Comparison of ENCODE assay signal across 17 cellular contexts in genomic region chr4:113556382-113557134, GRCh38.
A peak's percentile ranks its signal among the peaks of the same experiment; 100 is the strongest.
DNase-seq lines count a peak whose midpoint lies in the region; ATAC-seq and TF ChIP-seq lines count a peak whose summit lies in the region.
"Had no signal": no experiment of that assay in that cellular context is flagged by ENCODE, and none has a peak within 500 bp of the region (broad histone marks: within the 10 kb centered on the region; RNA-seq: fewer than 3 reads in every experiment).

No MANE protein-coding gene starts in this region.

- H3F3A ChIP-seq in SK-N-SH (replicated peaks; ENCODE audit: insufficient read depth), result peaks cover 3% of the 10 kb centered on the region

- TF ChIP-seq RAD21 in SK-N-SH (IDR thresholded peaks at IDR 0.05; ENCODE audit: low read length), result no peak

- 92 to 100% methylated on average over 1 to 4 of the region's 4 CpGs for WGBS in gastroesophageal sphincter (ENCODE audit: low coverage in 1 of 2), 2 donors
- 100% methylated on average over 3 of the region's 4 CpGs for WGBS in SK-N-SH (ENCODE audit: low lambda C conversion rate)

- H3K79me2 ChIP-seq in osteoblast (ENCODE audit: insufficient read depth, low read length) (peaks cover 41% of the 10 kb centered on the region), SK-N-SH (ENCODE audit: insufficient read depth) (no peaks in the 10 kb centered on the region)

- TF ChIP-seq CTCF in osteoblast (IDR thresholded peaks at IDR 0.05; ENCODE audit: extremely low read depth, low read depth, low read length) (no peak), gastroesophageal sphincter (IDR thresholded peaks at IDR 0.05) (no peak), SK-N-SH (IDR thresholded peaks at IDR 0.05) (no peak)

- no peak overlapping the region for H3K9ac ChIP-seq in SK-N-SH

- H3K27me3 ChIP-seq in osteoblast (ENCODE audit: insufficient read depth, low read length) (no peaks in the 10 kb centered on the region), gastroesophageal sphincter (no peaks in the 10 kb centered on the region), SK-N-SH (ENCODE audit: insufficient read depth) (no peaks in the 10 kb centered on the region)
- H3K27me3 ChIP-seq: Peyer's patch had no signal

- no peak overlapping the region for H2AFZ ChIP-seq in osteoblast (ENCODE audit: low read length)
- no peak overlapping the region for H2AFZ ChIP-seq in SK-N-SH (ENCODE audit: low read depth)

- H3K4me2 ChIP-seq in osteoblast (ENCODE audit: insufficient read depth, low read length) (peak overlapping the region; percentile 11), SK-N-SH (no peak overlapping the region)

- H3K9me2 ChIP-seq in SK-N-SH, result no peaks in the 10 kb centered on the region

- ATAC-seq in Right ventricle myocardium inferior (peak; percentile 73), Right ventricle myocardium superior (ENCODE audit: poor library complexity) (peak; percentile 78), gastroesophageal sphincter (no peak)
- ATAC-seq: K562; naive thymus-derived CD8-positive, alpha-beta T cell had no signal

- no peak for TF ChIP-seq POLR2A in gastroesophageal sphincter (IDR thresholded peaks at IDR 0.05)

- H3K4me3 ChIP-seq in osteoblast (ENCODE audit: insufficient read depth, low read length) (no peak overlapping the region), gastroesophageal sphincter (no peak overlapping the region), SK-N-SH (ENCODE audit: low read depth in 2 of 2, low read length in 1 of 2) (no peak overlapping the region)
- H3K4me3 ChIP-seq: K562, Peyer's patch had no signal

- POLR2A ChIA-PET in SK-N-SH (lab: Yijun Ruan, JAX), result no interaction called here

- DNase-seq in Right ventricle myocardium inferior (ENCODE audit: missing footprints), result no peak
- DNase-seq in cardiac septum (ENCODE audit: low spot score), result no peak
- DNase-seq in Right ventricle myocardium superior, result peak; percentile 43
- no peak for DNase-seq in osteoblast (ENCODE audit: insufficient read length, low spot score, missing footprints)
- DNase-seq in midbrain (lab: John Stamatoyannopoulos, UW), result no peak
- DNase-seq in central memory CD4-positive, alpha-beta T cell, result no peak
- no peak for DNase-seq in SK-N-SH
- DNase-seq: activated CD4-positive, CD25-positive, alpha-beta regulatory T cell treated with anti-CD3 and anti-CD28 coated beads, Interleukin-2, amount 50 U/mL, for 72 hours; H7; islet precursor cell; naive thymus-derived CD8-positive, alpha-beta T cell; NCI-H1105 treated with DMSO at 0.1 percent for 48 hours; NCI-H524; Peyer's patch; stimulated activated CD4-positive, alpha-beta T cell treated with anti-CD3 and anti-CD28 coated beads, Interleukin-1b, Interleukin-23, amount 100 ng/mL, for 48 hours had no signal

- CTCF ChIA-PET in SK-N-SH (lab: Yijun Ruan, JAX), result interaction anchor here (0.7 to 3.5 kb wide), 3 partner anchors 9 to 822 kb away, joined by 3 to 20 read pairs (median 4); no protein-coding TSS in a partner anchor

- TF ChIP-seq EP300 in gastroesophageal sphincter (IDR thresholded peaks at IDR 0.05), result no peak
- no peak for TF ChIP-seq EP300 in SK-N-SH (IDR thresholded peaks at IDR 0.05; ENCODE audit: borderline replicate concordance in 1 of 2, low read depth in 1 of 2, low read length in 1 of 2)

- H3K9me3 ChIP-seq in osteoblast (ENCODE audit: low read depth, low read length) (no peaks in the 10 kb centered on the region), gastroesophageal sphincter (no peaks in the 10 kb centered on the region), SK-N-SH (no peaks in the 10 kb centered on the region)
- H3K9me3 ChIP-seq: Peyer's patch had no signal

- H3K4me1 ChIP-seq in osteoblast (ENCODE audit: insufficient read depth, low read length) (peaks cover 2% of the 10 kb centered on the region), gastroesophageal sphincter (no peaks in the 10 kb centered on the region), SK-N-SH (ENCODE audit: control insufficient read depth in 1 of 2, insufficient read depth in 2 of 2, low read depth in 1 of 2, low read length in 1 of 2) (peaks cover 0 to 9% of the 10 kb centered on the region in 2 experiments; a peak in 1 of 4 replicates)
- H3K4me1 ChIP-seq: Peyer's patch had no signal

- H3K36me3 ChIP-seq in osteoblast (ENCODE audit: insufficient read depth, low read length), result peaks cover 10% of the 10 kb centered on the region
- H3K36me3 ChIP-seq in gastroesophageal sphincter, result no peaks in the 10 kb centered on the region
- peaks cover 6 to 14% of the 10 kb centered on the region in 2 experiments for H3K36me3 ChIP-seq in SK-N-SH (replicated peaks in 1 of 2; ENCODE audit: control insufficient read depth in 1 of 2, insufficient read depth in 2 of 2, low read length in 1 of 2)

- intact Hi-C loops in Right ventricle myocardium inferior (cut with DNase I), result loop anchor here (5.0 kb wide), 1 partner anchor 81 kb away; no protein-coding TSS in a partner anchor
- intact Hi-C loops in cardiac septum (cut with DNase I), result loop anchor here (5.0 kb wide), 1 partner anchor 126 kb away; no protein-coding TSS in a partner anchor
- intact Hi-C loops in Right ventricle myocardium superior (cut with DNase I), result no loop called here

- no peaks in the 10 kb centered on the region for H4K20me1 ChIP-seq in osteoblast (ENCODE audit: insufficient read depth, low read length)
- no peaks in the 10 kb centered on the region for H4K20me1 ChIP-seq in SK-N-SH (ENCODE audit: insufficient read depth)

- H3K27ac ChIP-seq in osteoblast (ENCODE audit: low read depth, low read length) (no peak overlapping the region), gastroesophageal sphincter (no peak overlapping the region), SK-N-SH (ENCODE audit: low read depth in 2 of 2, low read length in 1 of 2) (no peak overlapping the region)

TF ChIP-seq in SK-N-SH, 30 proteins besides CTCF, POLR2A, EP300 and RAD21:
- TF ChIP-seq ELF1 (IDR thresholded peaks at IDR 0.05) (no peak), FOSL2 (IDR thresholded peaks at IDR 0.05; ENCODE audit: borderline replicate concordance, low read depth) (no peak), SIN3A (IDR thresholded peaks at IDR 0.05; ENCODE audit: borderline replicate concordance, low read depth, low read length) (no peak), PBX3 (IDR thresholded peaks at IDR 0.05) (no peak), TEAD4 (IDR thresholded peaks at IDR 0.05; ENCODE audit: borderline replicate concordance, insufficient read depth) (no peak), TAF1 (IDR thresholded peaks at IDR 0.05; ENCODE audit: borderline replicate concordance, low read depth, low read length) (no peak), USF2 (IDR thresholded peaks at IDR 0.05; ENCODE audit: borderline replicate concordance, low read depth, low read length) (no peak), MXI1 (IDR thresholded peaks at IDR 0.05; ENCODE audit: low read depth, low read length) (no peak), JUND (IDR thresholded peaks at IDR 0.05) (no peak), RCOR1 (IDR thresholded peaks at IDR 0.05; ENCODE audit: low read length) (no peak), GATA2 (CRISPR knock-in tag; IDR thresholded peaks at IDR 0.05) (no peak), GABPA (IDR thresholded peaks at IDR 0.05; ENCODE audit: low read depth) (no peak), FOXM1 (IDR thresholded peaks at IDR 0.05; ENCODE audit: low read depth) (no peak), NRF1 (IDR thresholded peaks at IDR 0.05; ENCODE audit: low read depth, low read length) (no peak), NFIC (IDR thresholded peaks at IDR 0.05; ENCODE audit: borderline replicate concordance) (no peak), TCF12 (IDR thresholded peaks at IDR 0.05) (no peak), MEF2A (IDR thresholded peaks at IDR 0.05; ENCODE audit: borderline replicate concordance, low read depth) (no peak), IRF3 (IDR thresholded peaks at IDR 0.05; ENCODE audit: low read depth, low read length) (no peak)
TF ChIP-seq in SK-N-SH: peak in this region for 0.
